In genomic region chr7:116505823-116506222, GRCh38 we compare ENCODE assay signal across 23 cellular contexts. TPM values are rescaled to one million over a fixed set of nuclear protein-coding genes. Genes with fewer than 3 reads are reported as not detected.
"Had no signal": no experiment of that assay in that cellular context is flagged by ENCODE, and none has a peak within 500 bp of the region (broad histone marks: within the 10 kb centered on the region; RNA-seq: fewer than 3 reads in every experiment).

No MANE protein-coding gene starts in this region.

- H3K4me2 ChIP-seq: smooth muscle cell had no signal

- H3K9me3 ChIP-seq: body of pancreas, colonic mucosa, suprapubic skin, upper lobe of left lung had no signal

- DNase-seq: activated B cell treated with CpG ODN at 0.5 μM for 24 hours; activated CD4-positive, alpha-beta T cell treated with anti-CD3 and anti-CD28 coated beads for 48 hours; activated CD8-positive, alpha-beta T cell treated with anti-CD3 and anti-CD28 coated beads for 36 hours; activated effector memory CD4-positive, alpha-beta T cell treated with anti-CD3 and anti-CD28 coated beads, Interleukin-2, amount 50 U/mL, for 16 hours; activated T-cell treated with anti-CD3 and anti-CD28 coated beads, Interleukin-2, amount 50 U/mL, for 4 hours; amniotic stem cell; body of pancreas; central memory CD4-positive, alpha-beta T cell; colonic mucosa; effector CD4-positive, alpha-beta T cell; foreskin melanocyte; hippocampal formation; kidney; nucleus accumbens; posterior cingulate gyrus; stimulated activated CD4-positive, alpha-beta T cell treated with anti-CD3 and anti-CD28 coated beads, Interleukin-4, amount 100 ng/mL, for 4 hours; stimulated activated CD8-positive, alpha-beta memory T cell treated with anti-CD3 and anti-CD28 coated beads, Interleukin-4, amount 100 ng/mL, for 48 hours; stimulated activated naive CD8-positive, alpha-beta T cell treated with anti-CD3 and anti-CD28 coated beads, Interleukin-15, Interleukin-2, amounts not matched to agents 100 U/mL and 50 U/mL, for 24 hours; upper lobe of left lung had no signal

- FAIRE-seq: TTC549 had no signal

- H3K27ac ChIP-seq: body of pancreas, colonic mucosa, suprapubic skin had no signal

- H3K27me3 ChIP-seq: body of pancreas, colonic mucosa, suprapubic skin, upper lobe of left lung had no signal

- ATAC-seq: activated CD8-positive, alpha-beta T cell treated with anti-CD3 and anti-CD28 coated beads for 36 hours; activated T-cell treated with anti-CD3 and anti-CD28 coated beads, Interleukin-2, amount 50 U/mL, for 4 hours; body of pancreas; stimulated activated naive CD8-positive, alpha-beta T cell treated with anti-CD3 and anti-CD28 coated beads, Interleukin-15, Interleukin-2, amounts not matched to agents 100 U/mL and 50 U/mL, for 24 hours had no signal

- H3K36me3 ChIP-seq: colonic mucosa had no signal

- H3K4me3 ChIP-seq: body of pancreas, colonic mucosa, smooth muscle cell, suprapubic skin, upper lobe of left lung had no signal

RNA-seq across cellular contexts. Expression of gene CAV2, which starts 6.3 kb away (rescaled TPM):
- total RNA-seq: activated B cell treated with CpG ODN at 0.5 μM for 24 hours; activated CD8-positive, alpha-beta T cell treated with anti-CD3 and anti-CD28 coated beads for 36 hours; T-helper 2 cell treated with Interferon-gamma antibody and Interleukin-4, amounts not matched to agents 100 ng/mL and 5 ng/mL, for 36 hours had no signal

RNA-seq across cellular contexts. Expression of gene CAV1, which starts 19.0 kb away (rescaled TPM):
- total RNA-seq: T-helper 2 cell treated with Interferon-gamma antibody and Interleukin-4, amounts not matched to agents 100 ng/mL and 5 ng/mL, for 36 hours had no signal
